8 cellular contexts compared by ENCODE assay signal in the genomic region with DNA sequence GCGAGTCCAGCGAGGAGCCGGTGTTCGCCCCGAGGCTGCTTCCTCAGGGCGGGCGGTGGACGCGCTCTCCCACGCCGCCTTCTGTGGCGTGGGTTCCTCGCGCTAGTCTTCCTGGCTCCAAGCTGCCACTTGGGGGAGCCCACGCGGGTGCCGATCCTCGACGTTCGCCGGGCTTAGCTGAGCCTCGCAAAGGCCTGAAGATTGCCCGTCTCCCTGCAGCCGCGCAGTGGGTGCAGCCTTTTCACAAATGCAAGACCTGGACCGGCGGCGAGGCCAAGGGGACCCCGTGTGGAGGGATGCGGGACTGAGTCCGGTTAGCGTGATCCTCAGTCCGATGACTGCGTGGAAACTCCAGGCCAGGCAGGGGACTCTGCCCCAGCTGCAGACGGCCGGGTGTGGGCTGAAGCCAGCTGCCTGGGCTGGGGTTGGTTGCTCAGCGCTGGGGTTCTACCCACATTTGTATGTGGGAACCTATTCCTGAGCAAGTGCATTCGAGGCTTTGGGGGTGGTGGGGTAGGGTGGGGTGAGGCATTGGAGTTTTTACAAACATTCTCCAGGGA. TPM values are rescaled to one million over a fixed set of nuclear protein-coding genes. Genes with fewer than 3 reads are reported as not detected.
DNase-seq lines count a peak whose midpoint lies in the region; ATAC-seq and TF ChIP-seq lines count a peak whose summit lies in the region.

No MANE protein-coding gene starts in this region.

- peak overlapping the region; percentile 67 for H2AFZ ChIP-seq in OCI-LY3 (ENCODE audit: low read depth, low read length)

- H3K4me1 ChIP-seq in OCI-LY3 (ENCODE audit: low read length) = peaks cover 11% of the 10 kb centered on the region; the same call in 1 of the 2 replicates
- H3K4me1 ChIP-seq in mucosa of descending colon (ENCODE audit: low read depth) = peaks cover 7% of the 10 kb centered on the region

- peaks cover 13% of the 10 kb centered on the region for H3K79me2 ChIP-seq in OCI-LY3 (ENCODE audit: low read length)

- H3K36me3 ChIP-seq in OCI-LY3 (replicated peaks; ENCODE audit: low read depth, low read length) (no peaks in the 10 kb centered on the region), mucosa of descending colon (ENCODE audit: low read depth) (no peaks in the 10 kb centered on the region)

- no peaks in the 10 kb centered on the region for H3K27me3 ChIP-seq in OCI-LY3 (ENCODE audit: low read depth, low read length)

- peak overlapping the region; percentile 91 for H3K4me3 ChIP-seq in OCI-LY3 (ENCODE audit: low read length)
- H3K4me3 ChIP-seq in choroid plexus epithelial cell (ENCODE audit: low read depth, low read length) = peak overlapping the region; percentile 51
- peak overlapping the region; percentile 30 for H3K4me3 ChIP-seq in mucosa of descending colon

- TF ChIP-seq CTCF in OCI-LY3 (IDR thresholded peaks at IDR 0.05; ENCODE audit: low read depth, low read length) = peak; percentile 60
- peak; percentile 60 for TF ChIP-seq CTCF in choroid plexus epithelial cell (conservative IDR thresholded peaks at IDR 0.05; ENCODE audit: low read depth, low read length)
- TF ChIP-seq CTCF in mucosa of descending colon (IDR thresholded peaks at IDR 0.05) = peak; percentile 51

- peak overlapping the region; percentile 68 for H3K27ac ChIP-seq in OCI-LY3 (ENCODE audit: low read length)

- DNase-seq in activated effector memory CD4-positive, alpha-beta T cell treated with Interleukin-2 at 50 U/mL for 16 hours = peak; percentile 76
- DNase-seq in activated effector memory CD4-positive, alpha-beta T cell treated with anti-CD3 and anti-CD28 coated beads, Interleukin-2, amount 50 U/mL, for 16 hours = no peak
- DNase-seq in choroid plexus epithelial cell (ENCODE audit: low read depth) (no peak), mucosa of descending colon (no peak), HCEC 1CT (no peak), kidney tubule cell (ENCODE audit: low spot score) (no peak)

- peak overlapping the region; percentile 57 for H3K9ac ChIP-seq in OCI-LY3 (ENCODE audit: low read length)

- H3K4me2 ChIP-seq in OCI-LY3 (ENCODE audit: low read length) = peak overlapping the region; percentile 90

- ATAC-seq in HG02759 (IDR thresholded peaks at IDR 0.05; ENCODE audit: unreplicated experiment) (peak; percentile 18), mucosa of descending colon (no peak)

- intact Hi-C loops in mucosa of descending colon (cut with DNase I, micrococcal nuclease) = no loop called here

- H4K20me1 ChIP-seq in OCI-LY3 (ENCODE audit: insufficient read depth, low read length) = no peaks in the 10 kb centered on the region

- H3K9me3 ChIP-seq in OCI-LY3 (ENCODE audit: insufficient read depth, low read length) (no peaks in the 10 kb centered on the region), mucosa of descending colon (no peaks in the 10 kb centered on the region)

RNA-seq across cellular contexts. Expression of a gene that starts 16.6 kb away (rescaled TPM):
- total RNA-seq in mucosa of descending colon = 10 to 100 TPM in 1 of 3 donors, 1 to 10 TPM in 2; 6.2 to 26.2 (median 7.4) TPM

RNA-seq across cellular contexts. Expression of a gene that starts 45.6 kb away (rescaled TPM):
- total RNA-seq in mucosa of descending colon = not detected

RNA-seq across cellular contexts. Expression of a gene that starts 48.2 kb away (rescaled TPM):
- not detected for total RNA-seq in mucosa of descending colon

Comparison
In these comparisons a context has a peak if more than half of its experiments do, and no peak if none do; other contexts are left out.
1. H3K4me3 ChIP-seq: peak in every context shown above with its lines; median percentile 91 in OCI-LY3; 51 in choroid plexus epithelial cell; 30 in mucosa of descending colon.